ENCODE assay signal across 21 cellular contexts in genomic region chr5:107661038-107661649, GRCh38. TPM values are rescaled to one million over a fixed set of nuclear protein-coding genes. Genes with fewer than 3 reads are reported as not detected.
DNase-seq lines count a peak whose midpoint lies in the region; ATAC-seq and TF ChIP-seq lines count a peak whose summit lies in the region.
"Had no signal": no experiment of that assay in that cellular context is flagged by ENCODE, and none has a peak within 500 bp of the region (broad histone marks: within the 10 kb centered on the region; RNA-seq: fewer than 3 reads in every experiment).

No MANE protein-coding gene starts in this region.

- no peaks in the 10 kb centered on the region for H3K9me3 Mint-ChIP-seq in neural crest cell

- H3K9me3 ChIP-seq in OCI-LY7 (ENCODE audit: low read length) = no peaks in the 10 kb centered on the region
- H3K9me3 ChIP-seq: upper lobe of left lung had no signal

- H3K27ac ChIP-seq in OCI-LY7 (ENCODE audit: low read depth, low read length, poor library complexity, severe bottlenecking) = no peak overlapping the region
- H3K27ac ChIP-seq: cardiac muscle cell, upper lobe of left lung had no signal

- no peak for TF ChIP-seq CTCF in OCI-LY7 (conservative IDR thresholded peaks at IDR 0.05; ENCODE audit: low read length)
- no peak for TF ChIP-seq CTCF in neural crest cell (conservative IDR thresholded peaks at IDR 0.05)
- TF ChIP-seq CTCF in GM10266 (IDR thresholded peaks at IDR 0.05; ENCODE audit: control insufficient read depth, insufficient read depth, low read depth, missing control alignments) = no peak

- H2AFZ ChIP-seq in OCI-LY7 (ENCODE audit: low read length) = peak overlapping the region; percentile 29; the same call in 1 of the 2 replicates

- CTCF ChIA-PET in HEK293T (lab: Yijun Ruan, JAX) (interaction anchor here (0.7 kb wide), 2 partner anchors 79 to 154 kb away, joined by 3 to 4 read pairs; no protein-coding TSS in a partner anchor), OCI-LY7 (lab: Charles Lee; ENCODE audit: unreplicated experiment) (no interaction called here)

- no peaks in the 10 kb centered on the region for H4K20me1 ChIP-seq in OCI-LY7 (ENCODE audit: insufficient read depth, low read length)

- H3K36me3 ChIP-seq in OCI-LY7 (ENCODE audit: insufficient read depth, low read length) = no peaks in the 10 kb centered on the region
- H3K36me3 ChIP-seq: cardiac muscle cell, upper lobe of left lung had no signal

- no peaks in the 10 kb centered on the region for H3K79me2 ChIP-seq in OCI-LY7 (ENCODE audit: insufficient read depth, low read depth, low read length)

- BruUV-seq in OCI-LY7 (replicated peaks; lab: Mats Ljungman, UMichigan) = no TSS peak

- no peaks in the 10 kb centered on the region for H3K36me3 Mint-ChIP-seq in neural crest cell (ENCODE audit: low read depth)
- H3K36me3 Mint-ChIP-seq: CD4-positive, CD25-positive, alpha-beta regulatory T cell had no signal

- no peaks in the 10 kb centered on the region for H3K4me1 ChIP-seq in OCI-LY7 (ENCODE audit: insufficient read depth, low read length, poor library complexity, severe bottlenecking)
- H3K4me1 ChIP-seq: upper lobe of left lung had no signal

- POLR2A ChIA-PET in HEK293T (lab: Yijun Ruan, JAX) (no interaction called here), OCI-LY7 (lab: Charles Lee) (interaction anchor here (0.7 to 1.6 kb wide), 4 partner anchors 21 to 35 kb away, joined by 3 read pairs; no protein-coding TSS in a partner anchor)

- intact Hi-C loops in OCI-LY7 (cut with micrococcal nuclease; ENCODE audit: unreplicated experiment) (no loop called here), Right ventricle myocardium inferior (cut with DNase I) (no loop called here)

- no peaks in the 10 kb centered on the region for H3K27me3 Mint-ChIP-seq in neural crest cell (ENCODE audit: low read depth)

- ATAC-seq in GM18868 (IDR thresholded peaks at IDR 0.05; ENCODE audit: unreplicated experiment) (peak; percentile 79), Right ventricle myocardium inferior (no peak)

- H3K4me3 Mint-ChIP-seq in neural crest cell = peak overlapping the region; percentile 59
- H3K4me3 Mint-ChIP-seq: CD4-positive, CD25-positive, alpha-beta regulatory T cell had no signal

- H3K4me2 ChIP-seq in OCI-LY7 (ENCODE audit: low read length) = no peak overlapping the region

- no peaks in the 10 kb centered on the region for H3K9me2 ChIP-seq in OCI-LY7 (ENCODE audit: insufficient read depth, low read length)

- DNase-seq in HEK293T (ENCODE audit: extremely low spot score) = no peak
- DNase-seq in OCI-LY7 (ENCODE audit: low spot score) = no peak
- no peak for DNase-seq in neural crest cell (ENCODE audit: low read depth, low spot score)
- no peak for DNase-seq in GM10266 (ENCODE audit: extremely low spot score)
- DNase-seq in cerebellar nuclear complex (lab: John Stamatoyannopoulos, UW) = no peak
- DNase-seq in NCI-H146 treated with DMSO at 0.1 percent for 48 hours (lab: John Stamatoyannopoulos, UW; ENCODE audit: unreplicated experiment) = no peak
- DNase-seq in Right ventricle myocardium inferior (ENCODE audit: missing footprints) = no peak
- DNase-seq: activated CD4-positive, alpha-beta T cell treated with anti-CD3 and anti-CD28 coated beads, Interleukin-2, amount 50 U/mL, for 4 hours; activated CD4-positive, CD25-positive, alpha-beta regulatory T cell; activated naive CD4-positive, alpha-beta T cell treated with anti-CD3 and anti-CD28 coated beads, Interleukin-2, amount 50 U/mL, for 16 hours; CD4-positive, CD25-positive, alpha-beta regulatory T cell; DMS153; IMR-90; NCI-H1417 treated with DMSO at 0.1 percent for 48 hours; NCI-H446 treated with DMSO at 0.1 percent for 48 hours; Right ventricle myocardium superior; SW 1271; upper lobe of left lung had no signal

- H3K4me3 ChIP-seq in OCI-LY7 (ENCODE audit: low read depth, low read length, poor library complexity, severe bottlenecking) = no peak overlapping the region
- H3K4me3 ChIP-seq: cardiac muscle cell, lung, upper lobe of left lung had no signal

- H3K27ac Mint-ChIP-seq in neural crest cell (ENCODE audit: unreplicated experiment) = peak overlapping the region; percentile 9
- H3K27ac Mint-ChIP-seq: CD4-positive, CD25-positive, alpha-beta regulatory T cell had no signal

- peaks cover 67% of the 10 kb centered on the region for H3K4me1 Mint-ChIP-seq in neural crest cell
- H3K4me1 Mint-ChIP-seq: CD4-positive, CD25-positive, alpha-beta regulatory T cell had no signal

TF ChIP-seq in HEK293T, 16 proteins besides CTCF, POLR2A, EP300 and RAD21:
- TF ChIP-seq PKNOX1 (IDR thresholded peaks at IDR 0.05) (peak; percentile 42; the same call in 1 of the 2 replicates), CTBP1 (IDR thresholded peaks at IDR 0.05; ENCODE audit: borderline replicate concordance) (no peak)

RNA-seq across cellular contexts. Expression of gene EFNA5, which starts 9.6 kb away (rescaled TPM):
- 1.1 and 2.1 TPM in 2 replicates for total RNA-seq in OCI-LY7 (2014; rRNA removed; shearing (Covaris generic))
- total RNA-seq in OCI-LY7 (2022) = 3.1 and 3.6 TPM in 2 replicates
- 42.2 and 43.0 TPM in 2 replicates for total RNA-seq in neural crest cell
- total RNA-seq in Right ventricle myocardium inferior = 28.5 TPM
- total RNA-seq: CD4-positive, CD25-positive, alpha-beta regulatory T cell had no signal
